1 cellular context compared by ENCODE assay signal in genomic region chr1:44799770-44800584, GRCh38.
TF ChIP-seq lines count a peak whose summit lies in the region.

PLK3 (plus strand) TSS chr1:44800377; CDS start chr1:44800464, 87 bp downstream.

TF ChIP-seq in H1, 55 proteins besides CTCF, POLR2A, EP300 and RAD21:
- TF ChIP-seq GTF2F1 (IDR thresholded peaks at IDR 0.05; ENCODE audit: borderline replicate concordance, low read depth, low read length) = 0 out of 2 replicates have a peak, but pooled peaks have one; percentile 57
- no peak for TF ChIP-seq MAFK (IDR thresholded peaks at IDR 0.05; ENCODE audit: low read depth, low read length)
- no peak for TF ChIP-seq SP1 (IDR thresholded peaks at IDR 0.05; ENCODE audit: low read depth, low read length)
- TF ChIP-seq SAP30 (IDR thresholded peaks at IDR 0.05; ENCODE audit: insufficient read depth, insufficient replicate concordance, low read length) = no peak
- no peak for TF ChIP-seq CTBP2 (IDR thresholded peaks at IDR 0.05; ENCODE audit: borderline replicate concordance, insufficient read depth, insufficient read length, low read length)
- TF ChIP-seq BACH1 (IDR thresholded peaks at IDR 0.05; ENCODE audit: low read length) = no peak
- no peak for TF ChIP-seq KDM1A (IDR thresholded peaks at IDR 0.05; ENCODE audit: borderline replicate concordance, low read length)
- TF ChIP-seq HDAC2 (IDR thresholded peaks at IDR 0.05; ENCODE audit: borderline replicate concordance in 1 of 2, low read depth in 2 of 2, low read length in 2 of 2) = no peak; a peak in 1 of 4 replicates
- peak; percentile 98 for TF ChIP-seq MAX (IDR thresholded peaks at IDR 0.05)
- TF ChIP-seq TBP (IDR thresholded peaks at IDR 0.05; ENCODE audit: low read depth, low read length) = peak; percentile 60; the same call in 1 of the 2 replicates
- TF ChIP-seq CEBPB (IDR thresholded peaks at IDR 0.05; ENCODE audit: low read depth, low read length) = peak; percentile 59; the same call in 1 of the 2 replicates
- no peak for TF ChIP-seq EZH2 (IDR thresholded peaks at IDR 0.05; ENCODE audit: low read depth, low read length, severe bottlenecking)
- TF ChIP-seq SP2 (IDR thresholded peaks at IDR 0.05; ENCODE audit: low read length) = no peak
- TF ChIP-seq KDM5A (IDR thresholded peaks at IDR 0.05; ENCODE audit: low read length) = no peak
- TF ChIP-seq CBX8 (IDR thresholded peaks at IDR 0.05; ENCODE audit: borderline replicate concordance, low read depth, low read length) = no peak
- TF ChIP-seq POLR2AphosphoS5 (IDR thresholded peaks at IDR 0.05; ENCODE audit: low read depth, low read length) = peak; percentile 95
- peak; percentile 45 for TF ChIP-seq RBBP5 (IDR thresholded peaks at IDR 0.05; ENCODE audit: borderline replicate concordance, low read depth, low read length)
- peak; percentile 34; the same call in 1 of the 2 replicates for TF ChIP-seq RFX5 (IDR thresholded peaks at IDR 0.05; ENCODE audit: borderline replicate concordance, low read depth, low read length)
- TF ChIP-seq SP4 (IDR thresholded peaks at IDR 0.05; ENCODE audit: low read length) = peak; percentile 78; the same call in 1 of the 2 replicates
- TF ChIP-seq TAF7 (optimal IDR thresholded peaks at IDR 0.05; ENCODE audit: borderline replicate concordance, low read depth, low read length) = peak; percentile 84
- peak; percentile 38 to 89; a peak in 1 of 4 replicates for TF ChIP-seq SIN3A (conservative IDR thresholded peaks at IDR 0.05 in 1 of 2, IDR thresholded peaks at IDR 0.05 in 1 of 2; ENCODE audit: low read depth in 1 of 2, low read length in 2 of 2)
- TF ChIP-seq GABPA (IDR thresholded peaks at IDR 0.05; ENCODE audit: borderline replicate concordance, insufficient read depth, low read length) = 0 out of 2 replicates have a peak, but pooled peaks have one; percentile 40
- TF ChIP-seq CHD2 (IDR thresholded peaks at IDR 0.05; ENCODE audit: low read length) = no peak
- no peak for TF ChIP-seq SIX5 (IDR thresholded peaks at IDR 0.05; ENCODE audit: low read depth, low read length)
- TF ChIP-seq HDAC6 (IDR thresholded peaks at IDR 0.05; ENCODE audit: low read depth, low read length) = no peak
- TF ChIP-seq SIRT6 (IDR thresholded peaks at IDR 0.05; ENCODE audit: low read length) = no peak
- TF ChIP-seq NANOG (IDR thresholded peaks at IDR 0.05; ENCODE audit: insufficient read depth, low read depth, low read length, poor library complexity, severe bottlenecking) = no peak
- peak; percentile 60 for TF ChIP-seq CREB1 (IDR thresholded peaks at IDR 0.05)
- peak; percentile 30; the same call in 1 of the 2 replicates for TF ChIP-seq TCF12 (IDR thresholded peaks at IDR 0.05; ENCODE audit: low read depth, low read length)
- no peak for TF ChIP-seq BCL11A (IDR thresholded peaks at IDR 0.05; ENCODE audit: low read depth in 2 of 2, low read length in 2 of 2)
- TF ChIP-seq SRF (IDR thresholded peaks at IDR 0.05; ENCODE audit: low read depth, low read length) = 0 out of 2 replicates have a peak, but pooled peaks have one; percentile 7
- TF ChIP-seq TEAD4 (IDR thresholded peaks at IDR 0.05; ENCODE audit: low read depth, low read length) = peak; percentile 83; the same call in 1 of the 2 replicates
- TF ChIP-seq JUN (IDR thresholded peaks at IDR 0.05; ENCODE audit: low read depth, low read length) = no peak
- no peak for TF ChIP-seq EGR1 (IDR thresholded peaks at IDR 0.05; ENCODE audit: borderline replicate concordance, low read depth, low read length)
- peak; percentile 65; the same call in 1 of the 2 replicates for TF ChIP-seq YY1 (IDR thresholded peaks at IDR 0.05; ENCODE audit: low read depth, low read length)
- TF ChIP-seq ATF3 (IDR thresholded peaks at IDR 0.05; ENCODE audit: insufficient read depth, low read depth, low read length) = no peak
- TF ChIP-seq JUND (IDR thresholded peaks at IDR 0.05; ENCODE audit: low read length) = no peak
- peak; percentile 88 for TF ChIP-seq E2F6 (IDR thresholded peaks at IDR 0.05)
- TF ChIP-seq TAF1 (IDR thresholded peaks at IDR 0.05; ENCODE audit: low read depth, low read length) = peak; percentile 77; the same call in 1 of the 2 replicates
- peak; percentile 97 for TF ChIP-seq PHF8 (conservative IDR thresholded peaks at IDR 0.05; ENCODE audit: low read depth, low read length)
- TF ChIP-seq CBX5 (IDR thresholded peaks at IDR 0.05; ENCODE audit: low read depth, low read length) = no peak
- TF ChIP-seq CHD7 (IDR thresholded peaks at IDR 0.05; ENCODE audit: insufficient replicate concordance, low read length) = no peak
- no peak for TF ChIP-seq BRCA1 (IDR thresholded peaks at IDR 0.05; ENCODE audit: low read depth, low read length)
- no peak for TF ChIP-seq RNF2 (IDR thresholded peaks at IDR 0.05; ENCODE audit: borderline replicate concordance, low read depth, low read length, missing control alignments, poor library complexity, severe bottlenecking)
- peak; percentile 85 for TF ChIP-seq KDM4A (IDR thresholded peaks at IDR 0.05; ENCODE audit: low read depth, low read length, severe bottlenecking)
